ENCODE assay signal across 1 cellular context in the genomic region with DNA sequence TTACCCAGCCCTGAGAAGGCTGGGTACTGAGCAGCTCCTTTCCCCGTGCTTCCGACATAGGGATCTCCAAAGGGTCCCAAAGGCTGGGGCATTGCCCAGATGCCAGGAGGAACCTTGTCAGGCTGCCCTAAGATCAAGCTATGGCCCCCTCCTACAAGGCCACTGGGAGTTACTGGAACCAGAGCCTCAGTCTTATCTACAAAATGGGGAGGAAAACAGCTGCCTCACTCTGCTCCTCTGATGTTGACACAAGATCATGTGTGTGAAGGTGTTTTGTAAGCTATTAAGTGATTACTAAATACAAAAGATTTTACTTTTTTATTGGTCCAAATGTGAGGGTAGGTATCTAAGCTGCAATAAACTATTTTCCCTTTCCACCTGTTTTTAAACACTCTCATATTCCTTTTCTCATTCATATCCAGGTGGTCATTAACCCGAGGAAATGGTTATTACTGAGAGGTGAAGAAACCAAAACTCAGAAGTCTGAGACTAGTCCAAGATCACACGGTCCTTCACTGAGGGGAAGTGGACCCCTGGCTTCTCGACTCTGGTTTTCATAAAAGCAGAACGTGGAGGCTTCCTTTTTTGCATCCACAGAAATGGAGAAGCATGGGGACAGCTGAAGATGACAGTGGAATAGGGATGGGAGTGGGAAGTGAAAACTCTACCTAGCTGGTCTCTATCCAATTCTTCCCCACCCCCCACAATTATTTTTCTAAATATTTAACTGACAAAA.
TF ChIP-seq lines count a peak whose summit lies in the region.

No MANE protein-coding gene starts in this region.

TF ChIP-seq in GM23338, 12 proteins besides CTCF, POLR2A, EP300 and RAD21 (continued from another document):
- TF ChIP-seq, protein P1, sequence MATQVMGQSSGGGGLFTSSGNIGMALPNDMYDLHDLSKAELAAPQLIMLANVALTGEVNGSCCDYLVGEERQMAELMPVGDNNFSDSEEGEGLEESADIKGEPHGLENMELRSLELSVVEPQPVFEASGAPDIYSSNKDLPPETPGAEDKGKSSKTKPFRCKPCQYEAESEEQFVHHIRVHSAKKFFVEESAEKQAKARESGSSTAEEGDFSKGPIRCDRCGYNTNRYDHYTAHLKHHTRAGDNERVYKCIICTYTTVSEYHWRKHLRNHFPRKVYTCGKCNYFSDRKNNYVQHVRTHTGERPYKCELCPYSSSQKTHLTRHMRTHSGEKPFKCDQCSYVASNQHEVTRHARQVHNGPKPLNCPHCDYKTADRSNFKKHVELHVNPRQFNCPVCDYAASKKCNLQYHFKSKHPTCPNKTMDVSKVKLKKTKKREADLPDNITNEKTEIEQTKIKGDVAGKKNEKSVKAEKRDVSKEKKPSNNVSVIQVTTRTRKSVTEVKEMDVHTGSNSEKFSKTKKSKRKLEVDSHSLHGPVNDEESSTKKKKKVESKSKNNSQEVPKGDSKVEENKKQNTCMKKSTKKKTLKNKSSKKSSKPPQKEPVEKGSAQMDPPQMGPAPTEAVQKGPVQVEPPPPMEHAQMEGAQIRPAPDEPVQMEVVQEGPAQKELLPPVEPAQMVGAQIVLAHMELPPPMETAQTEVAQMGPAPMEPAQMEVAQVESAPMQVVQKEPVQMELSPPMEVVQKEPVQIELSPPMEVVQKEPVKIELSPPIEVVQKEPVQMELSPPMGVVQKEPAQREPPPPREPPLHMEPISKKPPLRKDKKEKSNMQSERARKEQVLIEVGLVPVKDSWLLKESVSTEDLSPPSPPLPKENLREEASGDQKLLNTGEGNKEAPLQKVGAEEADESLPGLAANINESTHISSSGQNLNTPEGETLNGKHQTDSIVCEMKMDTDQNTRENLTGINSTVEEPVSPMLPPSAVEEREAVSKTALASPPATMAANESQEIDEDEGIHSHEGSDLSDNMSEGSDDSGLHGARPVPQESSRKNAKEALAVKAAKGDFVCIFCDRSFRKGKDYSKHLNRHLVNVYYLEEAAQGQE (IDR thresholded peaks at IDR 0.05; ENCODE audit: unreplicated experiment), result no peak
- TF ChIP-seq STAT1 (IDR thresholded peaks at IDR 0.05; ENCODE audit: unreplicated experiment) (no peak), EZH2 (IDR thresholded peaks at IDR 0.05; ENCODE audit: low read depth, unreplicated experiment) (no peak)
